In the genomic region with DNA sequence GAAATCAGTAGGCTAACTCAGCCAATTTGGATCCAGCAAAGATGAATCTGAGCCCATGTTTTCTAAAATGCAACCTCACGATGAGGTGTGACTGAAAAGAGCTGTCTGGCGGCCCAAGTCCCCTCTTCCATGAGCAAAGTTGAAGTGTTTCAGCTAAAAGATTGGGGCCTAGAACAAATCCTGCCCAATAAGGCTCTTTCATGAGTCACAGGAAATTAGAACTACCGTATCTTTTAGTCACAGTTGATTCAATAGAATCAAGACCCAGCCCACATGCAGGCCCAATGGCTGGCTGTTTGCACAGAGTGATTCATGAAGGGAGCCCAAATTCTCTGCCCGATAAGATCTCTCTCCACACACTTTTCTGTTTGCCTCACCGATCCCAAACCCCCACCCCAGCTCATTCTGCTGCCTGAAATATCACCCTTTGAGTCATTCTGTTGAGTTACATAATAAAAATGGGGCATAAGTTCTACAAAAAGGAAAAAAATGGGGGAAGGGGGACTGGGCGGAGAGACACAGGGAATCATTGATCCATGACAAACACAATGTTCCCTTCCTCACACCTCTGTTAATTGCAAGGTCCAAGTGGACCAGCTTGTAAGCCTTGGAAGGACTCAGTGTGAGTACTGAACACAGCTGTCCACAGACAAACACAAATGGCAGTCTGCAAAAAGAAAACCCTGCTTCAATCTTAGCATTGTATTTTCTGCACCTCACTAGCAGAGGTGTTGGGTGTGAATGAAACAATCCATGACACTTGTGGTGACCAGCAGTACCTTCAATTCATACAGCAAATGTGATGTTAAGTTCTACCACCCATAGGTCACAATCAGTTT, we compare ENCODE assay signal across 10 cellular contexts. TPM values are rescaled to one million over a fixed set of nuclear protein-coding genes. Genes with fewer than 3 reads are reported as not detected.
DNase-seq lines count a peak whose midpoint lies in the region; ATAC-seq lines count a peak whose summit lies in the region.
"Had no signal": no experiment of that assay in that cellular context is flagged by ENCODE, and none has a peak within 500 bp of the region (broad histone marks: within the 10 kb centered on the region; RNA-seq: fewer than 3 reads in every experiment).

No MANE protein-coding gene starts in this region.

- peaks cover 31% of the 10 kb centered on the region for H3K27me3 Mint-ChIP-seq in activated CD8-positive, alpha-beta memory T cell treated with anti-CD3 and anti-CD28 coated beads, Interleukin-2, amount 10 ng/mL, durations not matched to agents 7 days and 5 days

- no peak overlapping the region for H3K4me3 Mint-ChIP-seq in activated CD8-positive, alpha-beta memory T cell treated with anti-CD3 and anti-CD28 coated beads, Interleukin-2, amount 10 ng/mL, durations not matched to agents 7 days and 5 days

- no peaks in the 10 kb centered on the region for H3K36me3 Mint-ChIP-seq in activated CD8-positive, alpha-beta memory T cell treated with anti-CD3 and anti-CD28 coated beads, Interleukin-2, amount 10 ng/mL, durations not matched to agents 7 days and 5 days

- CTCF ChIA-PET in activated CD8-positive, alpha-beta memory T cell treated with anti-CD3 and anti-CD28 coated beads, Interleukin-2, amount 10 ng/mL, durations not matched to agents 7 days and 5 days (lab: Charles Lee), result no interaction called here

- no peak overlapping the region for H3K27ac Mint-ChIP-seq in activated CD8-positive, alpha-beta memory T cell treated with anti-CD3 and anti-CD28 coated beads, Interleukin-2, amount 10 ng/mL, durations not matched to agents 7 days and 5 days

- H3K4me1 Mint-ChIP-seq in activated CD8-positive, alpha-beta memory T cell treated with anti-CD3 and anti-CD28 coated beads, Interleukin-2, amount 10 ng/mL, durations not matched to agents 7 days and 5 days, result no peaks in the 10 kb centered on the region

- peak; percentile 80 for DNase-seq in AG20443 (ENCODE audit: low spot score)
- peak; percentile 22 for DNase-seq in LHCN-M2 (ENCODE audit: low read depth)
- peak; percentile 92 for DNase-seq in amniotic stem cell (lab: John Stamatoyannopoulos, UW)
- peak; percentile 91 for DNase-seq in kidney tubule cell (ENCODE audit: low spot score)
- no peak for DNase-seq in activated CD8-positive, alpha-beta memory T cell treated with anti-CD3 and anti-CD28 coated beads, Interleukin-2, amount 50 U/mL, for 4 hours
- DNase-seq in activated CD8-positive, alpha-beta memory T cell treated with anti-CD3 and anti-CD28 coated beads, Interleukin-2, amount 10 ng/mL, durations not matched to agents 7 days and 5 days, result no peak
- no peak for DNase-seq in NCI-H1105 treated with DMSO at 0.1 percent for 48 hours (lab: John Stamatoyannopoulos, UW)
- DNase-seq: NCI-H1092 had no signal

- H3K9me3 Mint-ChIP-seq in activated CD8-positive, alpha-beta memory T cell treated with anti-CD3 and anti-CD28 coated beads, Interleukin-2, amount 10 ng/mL, durations not matched to agents 7 days and 5 days (ENCODE audit: low read depth), result no peaks in the 10 kb centered on the region

- ATAC-seq in GM21619 (IDR thresholded peaks at IDR 0.05; ENCODE audit: unreplicated experiment), result no peak
- ATAC-seq in activated CD8-positive, alpha-beta memory T cell treated with anti-CD3 and anti-CD28 coated beads, Interleukin-2, amount 10 ng/mL, durations not matched to agents 7 days and 5 days, result no peak

RNA-seq across cellular contexts. Expression of gene FOXQ1, which starts 13.8 kb away (rescaled TPM):
- total RNA-seq in LHCN-M2 (2014; rRNA removed), result 0.17 and 0.58 TPM in 2 replicates
- not detected for polyA plus RNA-seq in LHCN-M2 (2012)
- not detected for total RNA-seq in activated CD8-positive, alpha-beta memory T cell treated with anti-CD3 and anti-CD28 coated beads, Interleukin-2, amount 10 ng/mL, durations not matched to agents 7 days and 5 days
- total RNA-seq: SK-MEL-5 had no signal

Comparison
In these comparisons a context has a peak if more than half of its experiments do, and no peak if none do; other contexts are left out.
1. DNase-seq: peak in AG20443 (single experiment), LHCN-M2 (single experiment), amniotic stem cell (single experiment) and kidney tubule cell (single experiment); none in activated CD8-positive, alpha-beta memory T cell treated with anti-CD3 and anti-CD28 coated beads, Interleukin-2, amount 50 U/mL, for 4 hours (single experiment), activated CD8-positive, alpha-beta memory T cell treated with anti-CD3 and anti-CD28 coated beads, Interleukin-2, amount 10 ng/mL, durations not matched to agents 7 days and 5 days (single experiment) and NCI-H1105 treated with DMSO at 0.1 percent for 48 hours (single experiment).